ENCODE assay signal across 1 cellular context in the genomic region with DNA sequence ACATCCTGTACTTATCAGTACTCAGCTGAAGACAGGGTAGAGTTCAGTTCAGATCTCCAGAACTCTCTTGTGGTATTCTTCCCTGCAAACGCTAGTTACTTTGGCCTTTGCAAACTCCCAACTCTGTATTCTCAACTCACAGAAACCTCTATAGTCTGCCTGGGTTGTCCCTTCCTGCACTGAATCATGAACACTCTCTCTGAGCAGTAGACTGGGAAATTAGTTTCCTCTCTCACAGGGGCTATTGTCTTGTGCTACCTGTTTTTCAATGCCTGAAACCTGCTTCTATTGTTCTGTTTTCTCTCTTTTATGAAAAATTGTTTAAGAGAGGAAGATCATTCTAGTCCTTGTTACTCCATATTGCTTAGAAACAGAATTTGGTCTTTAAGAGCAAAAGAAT.
TF ChIP-seq lines count a peak whose summit lies in the region.

No MANE protein-coding gene starts in this region.

TF ChIP-seq in GM12878, 131 proteins besides CTCF, POLR2A, EP300 and RAD21 (continued from another document):
- TF ChIP-seq, protein P1, sequence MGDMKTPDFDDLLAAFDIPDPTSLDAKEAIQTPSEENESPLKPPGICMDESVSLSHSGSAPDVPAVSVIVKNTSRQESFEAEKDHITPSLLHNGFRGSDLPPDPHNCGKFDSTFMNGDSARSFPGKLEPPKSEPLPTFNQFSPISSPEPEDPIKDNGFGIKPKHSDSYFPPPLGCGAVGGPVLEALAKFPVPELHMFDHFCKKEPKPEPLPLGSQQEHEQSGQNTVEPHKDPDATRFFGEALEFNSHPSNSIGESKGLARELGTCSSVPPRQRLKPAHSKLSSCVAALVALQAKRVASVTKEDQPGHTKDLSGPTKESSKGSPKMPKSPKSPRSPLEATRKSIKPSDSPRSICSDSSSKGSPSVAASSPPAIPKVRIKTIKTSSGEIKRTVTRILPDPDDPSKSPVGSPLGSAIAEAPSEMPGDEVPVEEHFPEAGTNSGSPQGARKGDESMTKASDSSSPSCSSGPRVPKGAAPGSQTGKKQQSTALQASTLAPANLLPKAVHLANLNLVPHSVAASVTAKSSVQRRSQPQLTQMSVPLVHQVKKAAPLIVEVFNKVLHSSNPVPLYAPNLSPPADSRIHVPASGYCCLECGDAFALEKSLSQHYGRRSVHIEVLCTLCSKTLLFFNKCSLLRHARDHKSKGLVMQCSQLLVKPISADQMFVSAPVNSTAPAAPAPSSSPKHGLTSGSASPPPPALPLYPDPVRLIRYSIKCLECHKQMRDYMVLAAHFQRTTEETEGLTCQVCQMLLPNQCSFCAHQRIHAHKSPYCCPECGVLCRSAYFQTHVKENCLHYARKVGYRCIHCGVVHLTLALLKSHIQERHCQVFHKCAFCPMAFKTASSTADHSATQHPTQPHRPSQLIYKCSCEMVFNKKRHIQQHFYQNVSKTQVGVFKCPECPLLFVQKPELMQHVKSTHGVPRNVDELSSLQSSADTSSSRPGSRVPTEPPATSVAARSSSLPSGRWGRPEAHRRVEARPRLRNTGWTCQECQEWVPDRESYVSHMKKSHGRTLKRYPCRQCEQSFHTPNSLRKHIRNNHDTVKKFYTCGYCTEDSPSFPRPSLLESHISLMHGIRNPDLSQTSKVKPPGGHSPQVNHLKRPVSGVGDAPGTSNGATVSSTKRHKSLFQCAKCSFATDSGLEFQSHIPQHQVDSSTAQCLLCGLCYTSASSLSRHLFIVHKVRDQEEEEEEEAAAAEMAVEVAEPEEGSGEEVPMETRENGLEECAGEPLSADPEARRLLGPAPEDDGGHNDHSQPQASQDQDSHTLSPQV (IDR thresholded peaks at IDR 0.05): no peak
- no peak for TF ChIP-seq PAX5 (IDR thresholded peaks at IDR 0.05; ENCODE audit: borderline replicate concordance, low read depth, low read length)
- TF ChIP-seq, protein P2, sequence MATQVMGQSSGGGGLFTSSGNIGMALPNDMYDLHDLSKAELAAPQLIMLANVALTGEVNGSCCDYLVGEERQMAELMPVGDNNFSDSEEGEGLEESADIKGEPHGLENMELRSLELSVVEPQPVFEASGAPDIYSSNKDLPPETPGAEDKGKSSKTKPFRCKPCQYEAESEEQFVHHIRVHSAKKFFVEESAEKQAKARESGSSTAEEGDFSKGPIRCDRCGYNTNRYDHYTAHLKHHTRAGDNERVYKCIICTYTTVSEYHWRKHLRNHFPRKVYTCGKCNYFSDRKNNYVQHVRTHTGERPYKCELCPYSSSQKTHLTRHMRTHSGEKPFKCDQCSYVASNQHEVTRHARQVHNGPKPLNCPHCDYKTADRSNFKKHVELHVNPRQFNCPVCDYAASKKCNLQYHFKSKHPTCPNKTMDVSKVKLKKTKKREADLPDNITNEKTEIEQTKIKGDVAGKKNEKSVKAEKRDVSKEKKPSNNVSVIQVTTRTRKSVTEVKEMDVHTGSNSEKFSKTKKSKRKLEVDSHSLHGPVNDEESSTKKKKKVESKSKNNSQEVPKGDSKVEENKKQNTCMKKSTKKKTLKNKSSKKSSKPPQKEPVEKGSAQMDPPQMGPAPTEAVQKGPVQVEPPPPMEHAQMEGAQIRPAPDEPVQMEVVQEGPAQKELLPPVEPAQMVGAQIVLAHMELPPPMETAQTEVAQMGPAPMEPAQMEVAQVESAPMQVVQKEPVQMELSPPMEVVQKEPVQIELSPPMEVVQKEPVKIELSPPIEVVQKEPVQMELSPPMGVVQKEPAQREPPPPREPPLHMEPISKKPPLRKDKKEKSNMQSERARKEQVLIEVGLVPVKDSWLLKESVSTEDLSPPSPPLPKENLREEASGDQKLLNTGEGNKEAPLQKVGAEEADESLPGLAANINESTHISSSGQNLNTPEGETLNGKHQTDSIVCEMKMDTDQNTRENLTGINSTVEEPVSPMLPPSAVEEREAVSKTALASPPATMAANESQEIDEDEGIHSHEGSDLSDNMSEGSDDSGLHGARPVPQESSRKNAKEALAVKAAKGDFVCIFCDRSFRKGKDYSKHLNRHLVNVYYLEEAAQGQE (IDR thresholded peaks at IDR 0.05; ENCODE audit: low read depth, low read length): no peak
- TF ChIP-seq HDAC2 (IDR thresholded peaks at IDR 0.05): no peak
